ENCODE assay signal across 13 cellular contexts in genomic region chr3:71060536-71060935, GRCh38.
A peak's percentile ranks its signal among the peaks of the same experiment; 100 is the strongest.
DNase-seq lines count a peak whose midpoint lies in the region; ATAC-seq and TF ChIP-seq lines count a peak whose summit lies in the region.
"Had no signal": no experiment of that assay in that cellular context is flagged by ENCODE, and none has a peak within 500 bp of the region (broad histone marks: within the 10 kb centered on the region; RNA-seq: fewer than 3 reads in every experiment).

No MANE protein-coding gene starts in this region.

- H3F3A ChIP-seq in PC-3 (ENCODE audit: low read length, unreplicated experiment): peaks cover 20% of the 10 kb centered on the region

- CTCF ChIA-PET in Calu3 (lab: Charles Lee) (no interaction called here), PC-3 (lab: Charles Lee) (interaction anchor here (0.7 kb wide), 1 partner anchor 54 kb away, joined by 3 read pairs; no protein-coding TSS in a partner anchor)

- peak overlapping the region; percentile 91 for H3K4me2 ChIP-seq in PC-3 (ENCODE audit: low read length)

- no peaks in the 10 kb centered on the region for H3K9me2 ChIP-seq in PC-3 (replicated peaks; ENCODE audit: low read length)

- H3K27me3 Mint-ChIP-seq in Calu3 (ENCODE audit: unreplicated experiment): no peaks in the 10 kb centered on the region
- no peaks in the 10 kb centered on the region for H3K27me3 Mint-ChIP-seq in stimulated activated memory B cell treated with anti-CD40 and anti-IgM and Interleukin-4, amounts not matched to agents 10 μg/mL and 1 μg/mL and 100 μg/mL, for 72 hours
- H3K27me3 Mint-ChIP-seq: activated naive CD4-positive, alpha-beta T cell treated with anti-CD3 and anti-CD28 coated beads, Interleukin-2, amount 50 U/mL, for 24 hours; T-cell had no signal

- H3K4me3 ChIP-seq in PC-3 (ENCODE audit: low read length): peak overlapping the region; percentile 71

- intact Hi-C loops in Calu3 (cut with micrococcal nuclease; ENCODE audit: unreplicated experiment): loop anchor here (2.0 to 10.0 kb wide), 3 partner anchors 33 to 524 kb away; no protein-coding TSS in a partner anchor
- intact Hi-C loops in PC-3 (cut with micrococcal nuclease): loop anchor here (5.0 to 10.0 kb wide), 3 partner anchors 147 to 364 kb away; no protein-coding TSS in a partner anchor

- peak overlapping the region; percentile 75 for H3K27ac Mint-ChIP-seq in Calu3 (ENCODE audit: unreplicated experiment)
- H3K27ac Mint-ChIP-seq in stimulated activated memory B cell treated with anti-CD40 and anti-IgM and Interleukin-4, amounts not matched to agents 10 μg/mL and 1 μg/mL and 100 μg/mL, for 72 hours: peak overlapping the region; percentile 37
- H3K27ac Mint-ChIP-seq: activated naive CD4-positive, alpha-beta T cell treated with anti-CD3 and anti-CD28 coated beads, Interleukin-2, amount 50 U/mL, for 24 hours; T-cell had no signal

- H3K9me3 ChIP-seq in PC-3 (ENCODE audit: low read length): no peaks in the 10 kb centered on the region

- no peak for DNase-seq in Calu3
- DNase-seq in PC-3: peak; percentile 38
- no peak for DNase-seq in epithelial cell of prostate (ENCODE audit: low read depth, low spot score)
- DNase-seq in Kasumi-1 (lab: John Stamatoyannopoulos, UW): no peak
- DNase-seq: activated CD4-positive, alpha-beta T cell treated with anti-CD3 and anti-CD28 coated beads, Interleukin-2, amount 50 U/mL, for 48 hours; NCI-H2107; stimulated activated CD4-positive, alpha-beta T cell treated with anti-CD3 and anti-CD28 coated beads, Interleukin-4, amount 100 ng/mL, for 1 hour; stimulated activated naive CD4-positive, alpha-beta T cell treated with Interleukin-2 at 50 U/mL for 16 hours; T-cell had no signal

- no peaks in the 10 kb centered on the region for H3K9me3 Mint-ChIP-seq in Calu3 (ENCODE audit: low read depth, unreplicated experiment)
- H3K9me3 Mint-ChIP-seq in stimulated activated memory B cell treated with anti-CD40 and anti-IgM and Interleukin-4, amounts not matched to agents 10 μg/mL and 1 μg/mL and 100 μg/mL, for 72 hours: no peaks in the 10 kb centered on the region
- H3K9me3 Mint-ChIP-seq: activated naive CD4-positive, alpha-beta T cell treated with anti-CD3 and anti-CD28 coated beads, Interleukin-2, amount 50 U/mL, for 24 hours; T-cell had no signal

- H3K36me3 ChIP-seq in PC-3 (ENCODE audit: low read depth, low read length): no peaks in the 10 kb centered on the region

- no peak overlapping the region for H3K4me3 Mint-ChIP-seq in Calu3 (ENCODE audit: low read depth, unreplicated experiment)
- no peak overlapping the region for H3K4me3 Mint-ChIP-seq in stimulated activated memory B cell treated with anti-CD40 and anti-IgM and Interleukin-4, amounts not matched to agents 10 μg/mL and 1 μg/mL and 100 μg/mL, for 72 hours
- H3K4me3 Mint-ChIP-seq: activated naive CD4-positive, alpha-beta T cell treated with anti-CD3 and anti-CD28 coated beads, Interleukin-2, amount 50 U/mL, for 24 hours had no signal

- peaks cover 85% of the 10 kb centered on the region for H3K79me2 ChIP-seq in PC-3 (ENCODE audit: low read length)

- H4K20me1 ChIP-seq in PC-3 (ENCODE audit: low read length): no peaks in the 10 kb centered on the region

- BruUV-seq in Calu3 (replicated peaks; lab: Mats Ljungman, UMichigan): no TSS peak
- BruUV-seq in PC-3 (replicated peaks; lab: Mats Ljungman, UMichigan): no TSS peak

- H3K27ac ChIP-seq in PC-3 (ENCODE audit: low read length) (peak overlapping the region; percentile 76), epithelial cell of prostate (peak overlapping the region; percentile 92)

- H3K9ac ChIP-seq in PC-3 (ENCODE audit: low read length): peak overlapping the region; percentile 77

- H3K4me1 Mint-ChIP-seq in Calu3 (ENCODE audit: low read depth, unreplicated experiment): peaks cover 25% of the 10 kb centered on the region
- H3K4me1 Mint-ChIP-seq in stimulated activated memory B cell treated with anti-CD40 and anti-IgM and Interleukin-4, amounts not matched to agents 10 μg/mL and 1 μg/mL and 100 μg/mL, for 72 hours: peaks cover 39% of the 10 kb centered on the region

- no peaks in the 10 kb centered on the region for H3K36me3 Mint-ChIP-seq in Calu3 (ENCODE audit: insufficient read depth, unreplicated experiment)
- peaks cover 4% of the 10 kb centered on the region for H3K36me3 Mint-ChIP-seq in stimulated activated memory B cell treated with anti-CD40 and anti-IgM and Interleukin-4, amounts not matched to agents 10 μg/mL and 1 μg/mL and 100 μg/mL, for 72 hours
- H3K36me3 Mint-ChIP-seq: T-cell had no signal

- TF ChIP-seq CTCF in Calu3 (IDR thresholded peaks at IDR 0.05; ENCODE audit: unreplicated experiment) (no peak), PC-3 (conservative IDR thresholded peaks at IDR 0.05; ENCODE audit: low read depth, low read length) (no peak)

- no peaks in the 10 kb centered on the region for H3K27me3 ChIP-seq in PC-3 (ENCODE audit: low read length)

- POLR2A ChIA-PET in PC-3 (lab: Charles Lee; ENCODE audit: unreplicated experiment): interaction anchor here (0.5 to 1.0 kb wide), 2 partner anchors 12 to 53 kb away, joined by 3 to 5 read pairs; no protein-coding TSS in a partner anchor

- no peak for ATAC-seq in PC-3
- ATAC-seq in stimulated activated memory B cell treated with anti-CD40 and anti-IgM and Interleukin-4, amounts not matched to agents 10 μg/mL and 1 μg/mL and 100 μg/mL, for 72 hours: no peak
- ATAC-seq in HG03571 (IDR thresholded peaks at IDR 0.05; ENCODE audit: unreplicated experiment): no peak
- ATAC-seq in HG02885 (IDR thresholded peaks at IDR 0.05; ENCODE audit: poor library complexity, unreplicated experiment): no peak
- ATAC-seq: T-cell had no signal

- H3K4me1 ChIP-seq in PC-3 (ENCODE audit: insufficient read depth, low read length): peaks cover 75% of the 10 kb centered on the region

- no peak overlapping the region for H2AFZ ChIP-seq in PC-3 (ENCODE audit: low read length)
